1 cellular context compared by ENCODE assay signal in genomic region chr10:75236178-75236825, GRCh38.
TF ChIP-seq lines count a peak whose summit lies in the region.

No MANE protein-coding gene starts in this region.

TF ChIP-seq in K562, 482 proteins besides CTCF, POLR2A, EP300 and RAD21 (continued from another document):
- TF ChIP-seq CHD7 (IDR thresholded peaks at IDR 0.05; ENCODE audit: low read depth, low read length) (no peak), RNF2 (IDR thresholded peaks at IDR 0.05) (0 out of 2 replicates have a peak, but pooled peaks have one; percentile 3), ZBTB1 (CRISPR knock-in tag; IDR thresholded peaks at IDR 0.05; ENCODE audit: borderline replicate concordance, low read depth) (no peak), CGGBP1 (CRISPR knock-in tag; IDR thresholded peaks at IDR 0.05) (no peak), CREB1 (IDR thresholded peaks at IDR 0.05) (no peak), CREB1 (CRISPR knock-in tag; IDR thresholded peaks at IDR 0.05) (no peak), STAG1 (CRISPR knock-in tag; IDR thresholded peaks at IDR 0.05; ENCODE audit: borderline replicate concordance) (no peak), USF1 (CRISPR knock-in tag; IDR thresholded peaks at IDR 0.05) (no peak), GTF3C2 (IDR thresholded peaks at IDR 0.05; ENCODE audit: borderline replicate concordance, extremely low read depth, insufficient read length) (no peak), ZNF407 (IDR thresholded peaks at IDR 0.05; ENCODE audit: low read depth) (no peak), GATAD2B (IDR thresholded peaks at IDR 0.05; ENCODE audit: borderline replicate concordance) (no peak), XRCC5 (IDR thresholded peaks at IDR 0.05; ENCODE audit: low read depth, low read length) (peak; percentile 15; the same call in 1 of the 2 replicates), E2F6 (IDR thresholded peaks at IDR 0.05; ENCODE audit: borderline replicate concordance in 1 of 2, extremely low read depth in 1 of 2, insufficient read depth in 1 of 2, insufficient read length in 1 of 2, low read depth in 1 of 2, low read length in 1 of 2, poor library complexity in 1 of 2, severe bottlenecking in 1 of 2) (peak in 1 of 2 experiments; percentile 30), CLOCK (CRISPR knock-in tag; IDR thresholded peaks at IDR 0.05; ENCODE audit: borderline replicate concordance) (no peak), TOE1 (IDR thresholded peaks at IDR 0.05; ENCODE audit: borderline replicate concordance) (no peak), TOE1 (CRISPR knock-in tag; IDR thresholded peaks at IDR 0.05; ENCODE audit: borderline replicate concordance, low read depth) (no peak), PHF20 (IDR thresholded peaks at IDR 0.05; ENCODE audit: partially characterized antibody) (peak; percentile 51), NR2F6 (CRISPR knock-in tag; IDR thresholded peaks at IDR 0.05) (no peak), C11orf30 (IDR thresholded peaks at IDR 0.05; ENCODE audit: low read depth) (no peak), POLR2G (IDR thresholded peaks at IDR 0.05; ENCODE audit: low read depth, low read length) (no peak), L3MBTL2 (IDR thresholded peaks at IDR 0.05) (peak; percentile 22; the same call in 1 of the 2 replicates)
